19 cellular contexts compared by ENCODE assay signal in genomic region chr15:89363133-89363532, GRCh38. TPM values are rescaled to one million over a fixed set of nuclear protein-coding genes. Genes with fewer than 3 reads are reported as not detected.
DNase-seq lines count a peak whose midpoint lies in the region; ATAC-seq, FAIRE-seq and TF ChIP-seq lines count a peak whose summit lies in the region.
"Had no signal": no experiment of that assay in that cellular context is flagged by ENCODE, and none has a peak within 500 bp of the region (broad histone marks: within the 10 kb centered on the region; RNA-seq: fewer than 3 reads in every experiment).

No MANE protein-coding gene starts in this region.

- 20% methylated on average over 6 of the region's 6 CpGs for WGBS in liver
- 15% methylated on average over 6 of the region's 6 CpGs for WGBS in right lobe of liver (ENCODE audit: insufficient coverage, low coverage, low lambda C conversion rate, missing lambda C conversion rate)

- H3K27me3 ChIP-seq in liver (ENCODE audit: control insufficient read depth in 4 of 4, insufficient read depth in 4 of 4, low read length in 3 of 4) = peaks cover 10 to 35% (median 14%) of the 10 kb centered on the region in 4 donors
- peaks cover 21 to 76% of the 10 kb centered on the region in 2 donors for H3K27me3 ChIP-seq in right lobe of liver
- peaks cover 43 to 70% of the 10 kb centered on the region in 2 donors for H3K27me3 ChIP-seq in uterus

- no peak for ATAC-seq in right lobe of liver
- ATAC-seq in effector memory CD8-positive, alpha-beta T cell (replicated peaks) = no peak
- no peak for ATAC-seq in GM21786 (IDR thresholded peaks at IDR 0.05; ENCODE audit: unreplicated experiment)
- ATAC-seq: esophagus mucosa, gastrocnemius medialis, HepG2, T-cell had no signal

- peaks cover 75 to 89% of the 10 kb centered on the region in 2 donors for H3K27me3 Mint-ChIP-seq in effector memory CD8-positive, alpha-beta T cell

- no peak for TF ChIP-seq CTCF in liver (IDR thresholded peaks at IDR 0.05; ENCODE audit: low read depth, low read length, missing input control)
- no peak for TF ChIP-seq CTCF in right lobe of liver (IDR thresholded peaks at IDR 0.05)
- TF ChIP-seq CTCF in uterus (IDR thresholded peaks at IDR 0.05) = no peak

- H3K4me3 ChIP-seq in liver (ENCODE audit: low read depth in 1 of 3, low read length in 3 of 3) = no peak overlapping the region
- H3K4me3 ChIP-seq in right lobe of liver = no peak overlapping the region
- no peak overlapping the region for H3K4me3 ChIP-seq in uterus
- H3K4me3 ChIP-seq: gastrocnemius medialis had no signal

- H3K27ac Mint-ChIP-seq in effector memory CD8-positive, alpha-beta T cell = no peak overlapping the region
- H3K27ac Mint-ChIP-seq: T-cell had no signal

- H3K4me1 Mint-ChIP-seq in effector memory CD8-positive, alpha-beta T cell (ENCODE audit: low read depth in 2 of 2) = peaks cover 27 to 29% of the 10 kb centered on the region in 2 donors

- intact Hi-C loops in right lobe of liver (cut with DNase I) = loop anchor here in 1 of 2 donors (5.0 kb wide), 1 partner anchor 64 kb away; no protein-coding TSS in a partner anchor
- intact Hi-C loops in uterus (cut with DNase I; ENCODE audit: low total_unique reads) = no loop called here

- peaks cover 2 to 24% (median 14%) of the 10 kb centered on the region in 4 donors for H3K4me1 ChIP-seq in liver (ENCODE audit: control insufficient read depth in 4 of 4, insufficient read depth in 4 of 4, low read length in 3 of 4)
- peaks cover 0 to 11% (median 0%) of the 10 kb centered on the region in 4 donors for H3K4me1 ChIP-seq in right lobe of liver
- peaks cover 0 to 11% of the 10 kb centered on the region in 2 donors for H3K4me1 ChIP-seq in uterus
- H3K4me1 ChIP-seq: Caco-2 had no signal

- H3K4me3 Mint-ChIP-seq in effector memory CD8-positive, alpha-beta T cell = peak overlapping the region; percentile 36 to 57
- H3K4me3 Mint-ChIP-seq: central memory CD8-positive, alpha-beta T cell had no signal

- no peak overlapping the region for H3K9ac ChIP-seq in liver (ENCODE audit: low read depth in 1 of 2, low read length in 2 of 2)

- no peak overlapping the region for H3K27ac ChIP-seq in liver (ENCODE audit: low read depth in 1 of 2, low read length in 2 of 2)
- H3K27ac ChIP-seq in right lobe of liver = no peak overlapping the region
- H3K27ac ChIP-seq in uterus = no peak overlapping the region
- H3K27ac ChIP-seq: gastrocnemius medialis, testis had no signal

- no peaks in the 10 kb centered on the region for H3K9me3 ChIP-seq in liver (ENCODE audit: control insufficient read depth in 4 of 4, low read length in 3 of 4)
- no peaks in the 10 kb centered on the region for H3K9me3 ChIP-seq in right lobe of liver
- no peaks in the 10 kb centered on the region for H3K9me3 ChIP-seq in uterus
- H3K9me3 ChIP-seq: Caco-2, gastrocnemius medialis, testis had no signal

- no peaks in the 10 kb centered on the region for H3K9me3 Mint-ChIP-seq in effector memory CD8-positive, alpha-beta T cell
- H3K9me3 Mint-ChIP-seq: central memory CD8-positive, alpha-beta T cell; T-cell had no signal

- no peak for TF ChIP-seq POLR2A in right lobe of liver (IDR thresholded peaks at IDR 0.05)
- TF ChIP-seq POLR2A in uterus (IDR thresholded peaks at IDR 0.05) = no peak

- H3K36me3 Mint-ChIP-seq in effector memory CD8-positive, alpha-beta T cell (ENCODE audit: insufficient read depth) = peaks cover 18% of the 10 kb centered on the region
- H3K36me3 Mint-ChIP-seq: T-cell had no signal

- FAIRE-seq in RCC 7860 (lab: Jason Lieb, UNC) = no peak
- FAIRE-seq: H54, HepG2 had no signal

- TF ChIP-seq RAD21 in liver (IDR thresholded peaks at IDR 0.05) = no peak

- H3K36me3 ChIP-seq in liver (ENCODE audit: control insufficient read depth in 4 of 4, insufficient read depth in 3 of 4, low read depth in 1 of 4, low read length in 3 of 4) = no peaks in the 10 kb centered on the region
- no peaks in the 10 kb centered on the region for H3K36me3 ChIP-seq in right lobe of liver
- no peaks in the 10 kb centered on the region for H3K36me3 ChIP-seq in uterus
- H3K36me3 ChIP-seq: gastrocnemius medialis had no signal

- no peak for DNase-seq in right lobe of liver
- DNase-seq in NOMO-1 treated with DMSO at 0.1 percent for 48 hours (lab: John Stamatoyannopoulos, UW; ENCODE audit: unreplicated experiment) = peak; percentile 57
- no peak for DNase-seq in effector memory CD8-positive, alpha-beta T cell
- DNase-seq in RCC 7860 (ENCODE audit: low spot score) = no peak
- no peak for DNase-seq in uterus
- no peak for DNase-seq in stimulated activated CD4-positive, alpha-beta T cell treated with anti-CD3 and anti-CD28 coated beads, Interleukin-2, amount 100 ng/mL, for 24 hours
- DNase-seq: activated gamma-delta T cell, Caco-2, gastrocnemius medialis, NCI-H1694 treated with DMSO at 0.1 percent for 48 hours, NCI-H226, T-cell, testis had no signal

TF ChIP-seq in liver, 16 proteins besides CTCF, POLR2A, EP300 and RAD21:
- TF ChIP-seq NR2F2 (IDR thresholded peaks at IDR 0.05) = no peak
- peak; percentile 0 for TF ChIP-seq REST (IDR thresholded peaks at IDR 0.05)
- TF ChIP-seq ATF3 (IDR thresholded peaks at IDR 0.05) = no peak

RNA-seq across cellular contexts. Expression of gene POLG, which starts 28.5 kb away (rescaled TPM):
- total RNA-seq in liver = 10 to 100 TPM; 41.9 to 53.1 TPM
- 10 to 100 TPM; 15.2 to 20.9 TPM for polyA plus RNA-seq in liver
- total RNA-seq in right lobe of liver = 10 to 100 TPM; 26.3 to 34.7 (median 30.3) TPM
- 10 to 100 TPM; 38.4 to 62.0 (median 53.7) TPM for total RNA-seq in uterus
